1 cellular context compared by ENCODE assay signal in genomic region chr11:65262381-65262680, GRCh38.
TF ChIP-seq lines count a peak whose summit lies in the region.

No MANE protein-coding gene starts in this region.

TF ChIP-seq in GM23338, 12 proteins besides CTCF, POLR2A, EP300 and RAD21 (continued from another document):
- TF ChIP-seq REST (IDR thresholded peaks at IDR 0.05; ENCODE audit: unreplicated experiment) (no peak), EZH2 (IDR thresholded peaks at IDR 0.05; ENCODE audit: low read depth, unreplicated experiment) (no peak), EZH2phosphoT487 (IDR thresholded peaks at IDR 0.05; ENCODE audit: unreplicated experiment) (no peak)
TF ChIP-seq in GM23338: peak in this region for 0.
